ENCODE assay signal across 21 cellular contexts in the genomic region with DNA sequence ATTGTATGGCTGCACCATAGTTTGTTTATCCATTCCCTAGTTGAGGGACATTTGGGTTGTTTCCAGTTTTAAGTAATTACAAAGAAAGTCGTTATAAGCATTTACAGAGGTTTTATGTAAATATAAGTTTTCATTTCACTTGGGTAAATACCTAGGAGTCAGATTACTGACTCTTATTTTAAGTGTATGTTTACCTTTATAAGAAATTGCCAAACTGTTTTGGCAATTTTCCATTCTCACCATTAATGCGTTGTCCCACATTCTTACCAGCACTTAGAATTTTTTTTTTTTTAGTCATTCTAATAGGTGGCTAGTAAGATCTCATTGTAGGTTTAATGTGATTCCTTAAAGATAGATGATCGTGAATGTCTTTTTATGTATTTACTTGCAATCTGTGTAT.
"Had no signal": no experiment of that assay in that cellular context is flagged by ENCODE, and none has a peak within 500 bp of the region (broad histone marks: within the 10 kb centered on the region; RNA-seq: fewer than 3 reads in every experiment).

No MANE protein-coding gene starts in this region.

- H3K36me3 ChIP-seq: esophagus squamous epithelium, neural progenitor cell, prostate gland, sigmoid colon, stomach, thyroid gland, vagina had no signal

- H3K4me3 ChIP-seq: coronary artery, esophagus squamous epithelium, neural progenitor cell, prostate gland, sigmoid colon, stomach, thyroid gland, vagina had no signal

- ATAC-seq: naive thymus-derived CD4-positive, alpha-beta T cell; right cardiac atrium had no signal

- H3K27me3 ChIP-seq: esophagus squamous epithelium, neural progenitor cell, sigmoid colon, stomach, thyroid gland, vagina had no signal

- H3K9me3 ChIP-seq: esophagus squamous epithelium, prostate gland, sigmoid colon, stomach, thyroid gland, vagina had no signal

- H3K27ac ChIP-seq: coronary artery, esophagus squamous epithelium, neural progenitor cell, prostate gland, sigmoid colon, stomach, thyroid gland, vagina had no signal

- DNase-seq: dermis blood vessel endothelial cell; effector memory CD4-positive, alpha-beta T cell; erythroblast; esophagus squamous epithelium; foreskin melanocyte; head of caudate nucleus; mesendoderm; midbrain; naive thymus-derived CD4-positive, alpha-beta T cell; right cardiac atrium; sigmoid colon; stimulated activated CD4-positive, alpha-beta T cell treated with anti-CD3 and anti-CD28 coated beads, Interleukin-2, amount 100 ng/mL, for 24 hours; stimulated activated CD4-positive, alpha-beta T cell treated with anti-CD3 and anti-CD28 coated beads, Interleukin-4, amount 100 ng/mL, for 24 hours; stimulated activated naive CD4-positive, alpha-beta T cell treated with Interleukin-2 at 50 U/mL for 16 hours; stomach; thyroid gland; trophoblast cell had no signal

- H3K4me1 ChIP-seq: esophagus squamous epithelium, neural progenitor cell, prostate gland, sigmoid colon, stomach, thyroid gland, vagina had no signal
